In genomic region chr5:117177302-117177701, GRCh38 we compare ENCODE assay signal across 17 cellular contexts.
"Had no signal": no experiment of that assay in that cellular context is flagged by ENCODE, and none has a peak within 500 bp of the region (broad histone marks: within the 10 kb centered on the region; RNA-seq: fewer than 3 reads in every experiment).

No MANE protein-coding gene starts in this region.

- H3K27ac ChIP-seq: adrenal gland, esophagus muscularis mucosa, gastroesophageal sphincter, heart left ventricle, left ventricle myocardium inferior, thyroid gland, VCaP had no signal

- H3K4me3 ChIP-seq: adrenal gland, esophagus muscularis mucosa, gastroesophageal sphincter, heart left ventricle, left ventricle myocardium inferior, thyroid gland had no signal

- H3K9me3 ChIP-seq: esophagus muscularis mucosa, gastroesophageal sphincter, heart left ventricle, left ventricle myocardium inferior, thyroid gland had no signal

- H3K4me1 ChIP-seq: adrenal gland, esophagus muscularis mucosa, gastroesophageal sphincter, heart left ventricle, left ventricle myocardium inferior, thyroid gland had no signal

- H3K27me3 ChIP-seq: adrenal gland, esophagus muscularis mucosa, gastroesophageal sphincter, heart left ventricle, thyroid gland had no signal

- H3K36me3 ChIP-seq: adrenal gland, esophagus muscularis mucosa, gastroesophageal sphincter, heart left ventricle, left ventricle myocardium inferior, thyroid gland had no signal

- DNase-seq: activated CD4-positive, alpha-beta T cell treated with anti-CD3 and anti-CD28 coated beads for 1 hour; activated gamma-delta T cell; adrenal gland; cerebellar nuclear complex; cortex of kidney; effector CD4-positive, alpha-beta T cell; heart left ventricle; left ventricle myocardium inferior; stimulated activated CD4-positive, alpha-beta T cell treated with anti-CD3 and anti-CD28 coated beads, Interleukin-12 subunit alpha, Interleukin-12 subunit beta, amount 100 ng/mL, for 4 hours; stimulated activated CD4-positive, alpha-beta T cell treated with anti-CD3 and anti-CD28 coated beads, Interleukin-1b, Interleukin-23, amount 100 ng/mL, for 48 hours; stimulated activated CD8-positive, alpha-beta memory T cell treated with anti-CD3 and anti-CD28 coated beads, Interleukin-4, amount 100 ng/mL, for 48 hours; stimulated activated naive CD4-positive, alpha-beta T cell; thyroid gland had no signal

- ATAC-seq: activated naive CD4-positive, alpha-beta T cell treated with anti-CD3 and anti-CD28 coated beads, Interleukin-2, amount 50 U/mL, for 72 hours; gastroesophageal sphincter; heart left ventricle had no signal
